Comparison of ENCODE assay signal across 8 cellular contexts in the genomic region with DNA sequence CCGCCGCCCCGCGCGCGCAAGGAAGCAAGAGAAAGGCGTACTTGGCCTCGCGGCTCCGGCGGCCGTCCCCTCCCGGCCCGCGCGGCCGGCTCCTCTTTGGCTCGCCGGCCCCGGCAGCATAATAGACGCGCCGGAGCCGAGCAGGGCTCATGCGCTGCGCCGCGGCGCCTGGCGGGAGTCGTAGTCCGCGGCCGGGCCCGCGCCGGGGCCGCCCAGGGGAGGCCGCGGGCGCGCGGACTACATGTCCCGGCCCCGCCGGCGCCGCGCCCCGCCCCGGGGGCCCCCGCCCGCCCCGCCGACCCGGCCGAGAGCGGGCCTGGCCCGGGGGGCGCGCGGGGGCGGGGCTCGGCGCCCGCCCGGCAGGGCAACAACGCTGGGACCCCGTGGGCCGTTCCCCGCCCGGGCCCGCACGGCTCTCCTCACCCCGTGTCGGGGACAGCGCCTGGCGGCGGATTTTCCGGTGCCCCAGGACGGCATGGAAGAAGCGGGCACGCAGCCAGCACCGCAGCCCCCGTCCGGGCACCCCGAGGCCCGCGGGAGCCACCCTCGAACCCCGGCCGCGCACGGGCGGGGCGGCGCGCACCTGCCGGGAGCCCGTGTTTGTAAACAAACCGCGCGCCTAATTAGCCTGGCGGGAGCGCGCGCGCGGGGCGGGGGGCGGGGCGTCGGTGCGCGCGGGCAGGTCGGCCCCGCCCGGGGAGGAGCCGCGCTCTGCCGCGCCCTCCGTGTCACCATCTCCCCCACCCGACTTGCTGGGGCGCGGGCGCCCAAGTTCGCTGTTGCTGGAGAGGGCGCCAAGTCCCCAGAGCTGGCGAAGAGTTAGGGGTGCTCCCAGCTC. TPM values are rescaled to one million over a fixed set of nuclear protein-coding genes. Genes with fewer than 3 reads are reported as not detected.
DNase-seq lines count a peak whose midpoint lies in the region; ATAC-seq and TF ChIP-seq lines count a peak whose summit lies in the region.

A gene (minus strand): TSS at position 123 of the 838 bp plus-strand sequence. CDS start 14,549 bp downstream, outside the sequence.

- peak within 1 kb of the TSS; percentile 94 for H2AFZ ChIP-seq in DND-41 (ENCODE audit: low read depth, low read length)
- H2AFZ ChIP-seq in KMS-11 (ENCODE audit: low read depth), result peak within 1 kb of the TSS; percentile 97

- TF ChIP-seq CTCF in DND-41 (IDR thresholded peaks at IDR 0.05; ENCODE audit: borderline replicate concordance, extremely low read depth, low read length, poor library complexity, severe bottlenecking) (no peak), KMS-11 (conservative IDR thresholded peaks at IDR 0.05; ENCODE audit: low read depth, low read length) (no peak), fibroblast of the aortic adventitia (IDR thresholded peaks at IDR 0.05; ENCODE audit: insufficient read depth, low read length) (no peak), nephron progenitor cell (IDR thresholded peaks at IDR 0.05) (no peak)

- peaks cover 16% of the 10 kb centered on the region for H3K4me1 Mint-ChIP-seq in activated T-helper 2 cell treated with anti-CD3 and anti-CD28 coated beads, Interferon-gamma antibody, Interleukin-2, Interleukin-4, amounts not matched to agents 10 μg/mL and 5 μg/mL and 100 μg/mL, durations not matched to agents 14 hours and 24 hours and 36 hours (ENCODE audit: low read depth)
- peaks cover 50% of the 10 kb centered on the region for H3K4me1 Mint-ChIP-seq in nephron progenitor cell
- peaks cover 37% of the 10 kb centered on the region for H3K4me1 Mint-ChIP-seq in stimulated activated naive CD8-positive, alpha-beta T cell treated with anti-CD3 and anti-CD28 coated beads, Interleukin-15, Interleukin-2, amounts not matched to agents 100 ng/mL and 50 ng/mL, for 24 hours (ENCODE audit: low read depth)

- no peaks in the 10 kb centered on the region for H3K9me3 ChIP-seq in DND-41 (ENCODE audit: insufficient read depth, low read length, severe bottlenecking)

- peak within 1 kb of the TSS; percentile 87 for H3K4me3 Mint-ChIP-seq in activated T-helper 2 cell treated with anti-CD3 and anti-CD28 coated beads, Interferon-gamma antibody, Interleukin-2, Interleukin-4, amounts not matched to agents 10 μg/mL and 5 μg/mL and 100 μg/mL, durations not matched to agents 14 hours and 24 hours and 36 hours (ENCODE audit: low read depth)
- H3K4me3 Mint-ChIP-seq in nephron progenitor cell, result peak within 1 kb of the TSS; percentile 91
- peak within 1 kb of the TSS; percentile 89 for H3K4me3 Mint-ChIP-seq in stimulated activated naive CD8-positive, alpha-beta T cell treated with anti-CD3 and anti-CD28 coated beads, Interleukin-15, Interleukin-2, amounts not matched to agents 100 ng/mL and 50 ng/mL, for 24 hours

- H3K36me3 Mint-ChIP-seq in activated T-helper 2 cell treated with anti-CD3 and anti-CD28 coated beads, Interferon-gamma antibody, Interleukin-2, Interleukin-4, amounts not matched to agents 10 μg/mL and 5 μg/mL and 100 μg/mL, durations not matched to agents 14 hours and 24 hours and 36 hours (ENCODE audit: low read depth), result peaks cover 5% of the 10 kb centered on the region
- peaks cover 4% of the 10 kb centered on the region for H3K36me3 Mint-ChIP-seq in nephron progenitor cell (ENCODE audit: low read depth)
- H3K36me3 Mint-ChIP-seq in stimulated activated naive CD8-positive, alpha-beta T cell treated with anti-CD3 and anti-CD28 coated beads, Interleukin-15, Interleukin-2, amounts not matched to agents 100 ng/mL and 50 ng/mL, for 24 hours (ENCODE audit: low read depth), result no peaks in the 10 kb centered on the region

- H3K4me2 ChIP-seq in DND-41 (ENCODE audit: insufficient read depth, low read length) (peak within 1 kb of the TSS; percentile 92), KMS-11 (peak within 1 kb of the TSS; percentile 76)

- H3K27me3 ChIP-seq in DND-41 (ENCODE audit: insufficient read depth, low read length, poor library complexity), result peaks cover 15% of the 10 kb centered on the region
- peaks cover 42% of the 10 kb centered on the region for H3K27me3 ChIP-seq in KMS-11 (ENCODE audit: insufficient read depth, low read depth)

- H3K4me3 ChIP-seq in DND-41 (ENCODE audit: low read depth in 1 of 2, low read length in 2 of 2) (peak within 1 kb of the TSS; percentile 84 to 94), KMS-11 (IDR thresholded peaks at IDR 0.05; ENCODE audit: insufficient read depth, low read depth, low read length) (no peak within 1 kb of the TSS), fibroblast of the aortic adventitia (ENCODE audit: low read depth, low read length) (peak within 1 kb of the TSS; percentile 79)

- peaks cover 14% of the 10 kb centered on the region; the same call in 1 of the 2 replicates for H3K36me3 ChIP-seq in DND-41 (ENCODE audit: insufficient read depth, low read length)
- H3K36me3 ChIP-seq in KMS-11 (ENCODE audit: insufficient read depth), result no peaks in the 10 kb centered on the region

- peaks cover 44% of the 10 kb centered on the region for H3K79me2 ChIP-seq in DND-41 (ENCODE audit: insufficient read depth, low read length)
- no peaks in the 10 kb centered on the region for H3K79me2 ChIP-seq in KMS-11 (ENCODE audit: insufficient read depth, low read depth)

- H4K20me1 ChIP-seq in DND-41 (ENCODE audit: insufficient read depth, low read length) (peaks cover 28% of the 10 kb centered on the region), KMS-11 (ENCODE audit: insufficient read depth) (no peaks in the 10 kb centered on the region)

- H3K27me3 Mint-ChIP-seq in activated T-helper 2 cell treated with anti-CD3 and anti-CD28 coated beads, Interferon-gamma antibody, Interleukin-2, Interleukin-4, amounts not matched to agents 10 μg/mL and 5 μg/mL and 100 μg/mL, durations not matched to agents 14 hours and 24 hours and 36 hours (ENCODE audit: low read depth), result peaks cover 24% of the 10 kb centered on the region
- peaks cover 42% of the 10 kb centered on the region for H3K27me3 Mint-ChIP-seq in nephron progenitor cell (ENCODE audit: low read depth, poor library complexity)
- H3K27me3 Mint-ChIP-seq in stimulated activated naive CD8-positive, alpha-beta T cell treated with anti-CD3 and anti-CD28 coated beads, Interleukin-15, Interleukin-2, amounts not matched to agents 100 ng/mL and 50 ng/mL, for 24 hours, result peaks cover 13% of the 10 kb centered on the region

- intact Hi-C loops in activated T-helper 2 cell treated with anti-CD3 and anti-CD28 coated beads, Interferon-gamma antibody, Interleukin-2, Interleukin-4, amounts not matched to agents 10 μg/mL and 5 μg/mL and 100 μg/mL, durations not matched to agents 14 hours and 24 hours and 36 hours (cut with micrococcal nuclease), result loop anchor here (1.0 to 5.0 kb wide), 5 partner anchors 31 to 324 kb away; a partner anchor contains a TSS

- ATAC-seq in DND-41 (ENCODE audit: insufficient read depth, low read depth) (peak; percentile 79), GM21723 (IDR thresholded peaks at IDR 0.05; ENCODE audit: unreplicated experiment) (peak; percentile 69)

- DNase-seq in DND-41 (peak; percentile 81), RPMI8226 (peak; percentile 97), fibroblast of the aortic adventitia (ENCODE audit: low read depth) (peak; percentile 82), nephron progenitor cell (peak; percentile 83)
- DNase-seq in activated T-helper 2 cell treated with anti-CD3 and anti-CD28 coated beads, Interferon-gamma antibody, Interleukin-2, Interleukin-4, amounts not matched to agents 10 μg/mL and 5 μg/mL and 100 μg/mL, durations not matched to agents 14 hours and 24 hours and 36 hours (ENCODE audit: low spot score), result peak; percentile 77

- H3K4me1 ChIP-seq in DND-41 (ENCODE audit: insufficient read depth, low read length) (peaks cover 31% of the 10 kb centered on the region), KMS-11 (ENCODE audit: low read depth, poor library complexity, severe bottlenecking) (no peaks in the 10 kb centered on the region)

- peak within 1 kb of the TSS; percentile 92 for H3K27ac ChIP-seq in DND-41 (ENCODE audit: low read length)
- no peak within 1 kb of the TSS for H3K27ac ChIP-seq in KMS-11

- peak within 1 kb of the TSS; percentile 83 for H3K27ac Mint-ChIP-seq in activated T-helper 2 cell treated with anti-CD3 and anti-CD28 coated beads, Interferon-gamma antibody, Interleukin-2, Interleukin-4, amounts not matched to agents 10 μg/mL and 5 μg/mL and 100 μg/mL, durations not matched to agents 14 hours and 24 hours and 36 hours
- peak within 1 kb of the TSS; percentile 45 for H3K27ac Mint-ChIP-seq in nephron progenitor cell
- H3K27ac Mint-ChIP-seq in stimulated activated naive CD8-positive, alpha-beta T cell treated with anti-CD3 and anti-CD28 coated beads, Interleukin-15, Interleukin-2, amounts not matched to agents 100 ng/mL and 50 ng/mL, for 24 hours, result peak within 1 kb of the TSS; percentile 82

- H3K9me3 Mint-ChIP-seq in activated T-helper 2 cell treated with anti-CD3 and anti-CD28 coated beads, Interferon-gamma antibody, Interleukin-2, Interleukin-4, amounts not matched to agents 10 μg/mL and 5 μg/mL and 100 μg/mL, durations not matched to agents 14 hours and 24 hours and 36 hours, result no peaks in the 10 kb centered on the region
- peaks cover 16% of the 10 kb centered on the region for H3K9me3 Mint-ChIP-seq in nephron progenitor cell
- H3K9me3 Mint-ChIP-seq in stimulated activated naive CD8-positive, alpha-beta T cell treated with anti-CD3 and anti-CD28 coated beads, Interleukin-15, Interleukin-2, amounts not matched to agents 100 ng/mL and 50 ng/mL, for 24 hours, result no peaks in the 10 kb centered on the region

- H3K9ac ChIP-seq in DND-41 (ENCODE audit: low read depth, low read length) (peak within 1 kb of the TSS; percentile 98), KMS-11 (peak within 1 kb of the TSS; percentile 53; the same call in 1 of the 2 replicates)

RNA-seq across cellular contexts. Expression of the gene that starts here (rescaled TPM):
- 37.4 and 43.3 TPM in 2 replicates for total RNA-seq in activated T-helper 2 cell treated with anti-CD3 and anti-CD28 coated beads, Interferon-gamma antibody, Interleukin-2, Interleukin-4, amounts not matched to agents 10 μg/mL and 5 μg/mL and 100 μg/mL, durations not matched to agents 14 hours and 24 hours and 36 hours
- total RNA-seq in fibroblast of the aortic adventitia (ENCODE audit: low replicate concordance), result 7.4 and 7.5 TPM in 2 replicates
